ENCODE assay signal across 8 cellular contexts in genomic region chr14:70186826-70187483, GRCh38. TPM values are rescaled to one million over a fixed set of nuclear protein-coding genes. Genes with fewer than 3 reads are reported as not detected.
A peak's percentile ranks its signal among the peaks of the same experiment; 100 is the strongest.
DNase-seq lines count a peak whose midpoint lies in the region; ATAC-seq, FAIRE-seq and TF ChIP-seq lines count a peak whose summit lies in the region.

No MANE protein-coding gene starts in this region.

- no peaks in the 10 kb centered on the region for H3K9me3 Mint-ChIP-seq in natural killer cell

- intact Hi-C loops in dorsolateral prefrontal cortex (cut with DNase I) (loop anchor here (5.0 kb wide), 2 partner anchors 90 to 95 kb away; no protein-coding TSS in a partner anchor), natural killer cell (cut with micrococcal nuclease) (no loop called here)

- peaks cover 19 to 30% of the 10 kb centered on the region in 2 donors for H3K4me1 Mint-ChIP-seq in natural killer cell

- peak overlapping the region; percentile 19 to 81 (median 68) for H3K4me3 ChIP-seq in dorsolateral prefrontal cortex

- no peak for TF ChIP-seq CTCF in dorsolateral prefrontal cortex (IDR thresholded peaks at IDR 0.05 in 54 of 56, conservative IDR thresholded peaks at IDR 0.05 in 2 of 56; ENCODE audit: low read depth in 1 of 56, partially characterized antibody in 56 of 56)
- TF ChIP-seq CTCF in natural killer cell (IDR thresholded peaks at IDR 0.05): no peak

- H3K27me3 Mint-ChIP-seq in natural killer cell (ENCODE audit: low read depth in 2 of 2): peaks cover 28 to 31% of the 10 kb centered on the region in 2 donors

- H3K27me3 ChIP-seq in dorsolateral prefrontal cortex: peaks cover 0 to 19% (median 0%) of the 10 kb centered on the region in 45 donors

- peak overlapping the region in 40 of 59 donors; percentile 23 to 86 (median 64) for H3K27ac ChIP-seq in dorsolateral prefrontal cortex

- no peak for TF ChIP-seq POLR2A in GM12891 (IDR thresholded peaks at IDR 0.05; ENCODE audit: low read depth, low read length)

- peak; percentile 83 for FAIRE-seq in GM12891 (lab: Jason Lieb, UNC)

- peak overlapping the region in 1 of 2 donors; percentile 47 for H3K27ac Mint-ChIP-seq in natural killer cell

- H3K4me3 Mint-ChIP-seq in natural killer cell: peak overlapping the region; percentile 89

- ATAC-seq in natural killer cell (peak in 1 of 3 donors; percentile 7), GM21423 (IDR thresholded peaks at IDR 0.05; ENCODE audit: unreplicated experiment) (no peak), HG02571 (IDR thresholded peaks at IDR 0.05; ENCODE audit: unreplicated experiment) (no peak), GM21723 (IDR thresholded peaks at IDR 0.05; ENCODE audit: unreplicated experiment) (no peak)

- DNase-seq in GM12891 (ENCODE audit: insufficient read length, low spot score): no peak
- DNase-seq in NCI-H1694 treated with DMSO at 0.1 percent for 48 hours (lab: John Stamatoyannopoulos, UW): peak; percentile 89
- DNase-seq in dorsolateral prefrontal cortex: peak in 6 of 10 donors; percentile 32 to 62 (median 49)
- DNase-seq in natural killer cell: no peak
- no peak for DNase-seq in NCI-H2196 (lab: John Stamatoyannopoulos, UW; ENCODE audit: unreplicated experiment)

- H3K36me3 Mint-ChIP-seq in natural killer cell: no peaks in the 10 kb centered on the region

TF ChIP-seq in GM12891, 5 proteins besides CTCF, POLR2A, EP300 and RAD21:
- TF ChIP-seq POU2F2 (IDR thresholded peaks at IDR 0.05; ENCODE audit: low read depth, low read length): peak; percentile 27; the same call in 1 of the 2 replicates
- TF ChIP-seq TAF1 (IDR thresholded peaks at IDR 0.05; ENCODE audit: low read depth, low read length): no peak
- TF ChIP-seq SPI1 (IDR thresholded peaks at IDR 0.05; ENCODE audit: low read depth, low read length): no peak
TF ChIP-seq in GM12891: peak in this region for 1.

RNA-seq across cellular contexts. Expression of gene SLC8A3, which starts 1.8 kb away (rescaled TPM):
- polyA plus RNA-seq in GM12891 (2012; ENCODE audit: low read depth, missing spikeins): 2.9 TPM
- 10 to 100 TPM in 118 of 120 experiments, 1 to 10 TPM in 2; 8.1 to 33.3 (median 20.7) TPM for total RNA-seq in dorsolateral prefrontal cortex
- under 1 TPM; 0.30 to 0.56 (median 0.32) TPM for total RNA-seq in natural killer cell

Comparison
In these comparisons a context has a peak if more than half of its experiments do, and no peak if none do; other contexts are left out.
1. DNase-seq: peak in NCI-H1694 treated with DMSO at 0.1 percent for 48 hours (single experiment) and dorsolateral prefrontal cortex (6 of 10); none in GM12891 (single experiment), natural killer cell (single experiment) and NCI-H2196 (single experiment).
2. RNA of gene SLC8A3, which starts 1.8 kb away (total RNA-seq): 8.1 to 33.3 TPM in dorsolateral prefrontal cortex; 0.30 to 0.56 TPM in natural killer cell; every median in the first group is over 4 times any median in the second.